In genomic region chr19:42488783-42489521, GRCh38 we compare ENCODE assay signal across 19 cellular contexts. TPM values are rescaled to one million over a fixed set of nuclear protein-coding genes. Genes with fewer than 3 reads are reported as not detected.
DNase-seq lines count a peak whose midpoint lies in the region; TF ChIP-seq lines count a peak whose summit lies in the region.
"Had no signal": no experiment of that assay in that cellular context is flagged by ENCODE, and none has a peak within 500 bp of the region (broad histone marks: within the 10 kb centered on the region; RNA-seq: fewer than 3 reads in every experiment).

No MANE protein-coding gene starts in this region.

- no peak overlapping the region for H3K9ac ChIP-seq in colonic mucosa (ENCODE audit: low read depth in 2 of 2, low read length in 2 of 2)

- H3K36me3 ChIP-seq in colonic mucosa (no peaks in the 10 kb centered on the region), prostate gland (no peaks in the 10 kb centered on the region)
- H3K36me3 ChIP-seq: heart right ventricle, Peyer's patch had no signal

- no peaks in the 10 kb centered on the region for H3K4me1 ChIP-seq in colonic mucosa
- H3K4me1 ChIP-seq in prostate gland (replicated peaks) = no peaks in the 10 kb centered on the region
- H3K4me1 ChIP-seq: Peyer's patch had no signal

- no peak overlapping the region for H3K4me3 ChIP-seq in colonic mucosa
- no peak overlapping the region for H3K4me3 ChIP-seq in prostate gland
- H3K4me3 ChIP-seq: heart right ventricle, Peyer's patch, SK-N-MC had no signal

- H3K27me3 ChIP-seq in colonic mucosa = no peaks in the 10 kb centered on the region
- no peaks in the 10 kb centered on the region for H3K27me3 ChIP-seq in prostate gland (replicated peaks; ENCODE audit: insufficient read depth)
- H3K27me3 ChIP-seq: heart right ventricle, Peyer's patch had no signal

- no peaks in the 10 kb centered on the region for H3K9me3 ChIP-seq in colonic mucosa
- H3K9me3 ChIP-seq in prostate gland = no peaks in the 10 kb centered on the region
- H3K9me3 ChIP-seq: heart right ventricle, Peyer's patch had no signal

- intact Hi-C loops in colonic mucosa (cut with DNase I) (no loop called here), prostate gland (cut with DNase I) (no loop called here)

- peak; percentile 7 for DNase-seq in NCI-H2029 (lab: John Stamatoyannopoulos, UW)
- DNase-seq in NCI-H2029 treated with DMSO at 0.1 percent for 48 hours (lab: John Stamatoyannopoulos, UW) = no peak
- peak; percentile 20 for DNase-seq in NCI-H1048 (lab: John Stamatoyannopoulos, UW)
- DNase-seq in colonic mucosa = no peak
- DNase-seq in prostate gland (ENCODE audit: low spot score) = peak; percentile 91
- DNase-seq in DMS 273 treated with DMSO at 0.1 percent for 48 hours (lab: John Stamatoyannopoulos, UW) = no peak
- DNase-seq in AG20443 (ENCODE audit: low spot score) = no peak
- DNase-seq in DMS114 treated with DMSO at 0.1 percent for 48 hours (lab: John Stamatoyannopoulos, UW; ENCODE audit: unreplicated experiment) = no peak
- DNase-seq: activated CD4-positive, alpha-beta memory T cell treated with anti-CD3 and anti-CD28 coated beads, Interleukin-2, amount 10 ng/mL, durations not matched to agents 7 days and 5 days; activated CD4-positive, CD25-positive, alpha-beta regulatory T cell; activated gamma-delta T cell; activated T-cell treated with anti-CD3 and anti-CD28 coated beads for 4 hours; heart right ventricle; KG1; Peyer's patch; retina; stimulated activated CD4-positive, alpha-beta T cell treated with anti-CD3 and anti-CD28 coated beads, Interleukin-4, amount 100 ng/mL, for 4 hours had no signal

- WGBS in prostate gland = 40% methylated on average over 6 of the region's 6 CpGs

- TF ChIP-seq POLR2A in prostate gland (IDR thresholded peaks at IDR 0.05) = no peak

- H3K27ac ChIP-seq in colonic mucosa = peak overlapping the region; percentile 12
- peak overlapping the region; percentile 69 to 70 for H3K27ac ChIP-seq in prostate gland
- H3K27ac ChIP-seq: heart right ventricle, Peyer's patch, SK-N-MC had no signal

- TF ChIP-seq CTCF in colonic mucosa (IDR thresholded peaks at IDR 0.05) (no peak), prostate gland (IDR thresholded peaks at IDR 0.05) (no peak)

RNA-seq across cellular contexts. Expression of gene CEACAM1, which starts 39.3 kb away (rescaled TPM):
- 100 to 1,000 TPM; 251 to 510 TPM for total RNA-seq in colonic mucosa
- 10 to 100 TPM; 21.4 to 35.8 TPM for total RNA-seq in prostate gland

RNA-seq across cellular contexts. Expression of gene CXCL17, which starts 46.2 kb away (rescaled TPM):
- total RNA-seq in colonic mucosa = not detected
- total RNA-seq in prostate gland = 1 to 10 TPM; 2.4 to 4.8 TPM
- total RNA-seq: A172; activated CD4-positive, alpha-beta memory T cell treated with anti-CD3 and anti-CD28 coated beads, Interleukin-2, amount 10 ng/mL, durations not matched to agents 7 days and 5 days; heart right ventricle; Peyer's patch had no signal

Comparison
In these comparisons a context has a peak if more than half of its experiments do, and no peak if none do; other contexts are left out.
1. DNase-seq: peak in NCI-H2029 (single experiment), NCI-H1048 (single experiment) and prostate gland (single experiment); none in NCI-H2029 treated with DMSO at 0.1 percent for 48 hours (single experiment), colonic mucosa (single experiment), DMS 273 treated with DMSO at 0.1 percent for 48 hours (single experiment), AG20443 (single experiment) and DMS114 treated with DMSO at 0.1 percent for 48 hours (single experiment).
2. RNA of gene CEACAM1, which starts 39.3 kb away (total RNA-seq): 251 to 510 TPM in colonic mucosa; 21.4 to 35.8 TPM in prostate gland; every median in the first group is over 4 times any median in the second.